In genomic region chr6:155077784-155078183, GRCh38 we compare ENCODE assay signal across 16 cellular contexts.
DNase-seq lines count a peak whose midpoint lies in the region; ATAC-seq, FAIRE-seq and TF ChIP-seq lines count a peak whose summit lies in the region.
"Had no signal": no experiment of that assay in that cellular context is flagged by ENCODE, and none has a peak within 500 bp of the region (broad histone marks: within the 10 kb centered on the region; RNA-seq: fewer than 3 reads in every experiment).

No MANE protein-coding gene starts in this region.

- in situ Hi-C loops in HepG2 (cut with HindIII; ENCODE audit: extremely low pct_ligation_motif_present, low pct_unique_long_range_greater_than_20kb) (no loop called here), transverse colon (cut with MboI; ENCODE audit: low pct_ligation_motif_present in 1 of 4, low pct_unique_long_range_greater_than_20kb in 1 of 4, low sequenced_read_pairs in 3 of 4) (no loop called here)

- H3K4me3 ChIP-seq in HepG2 (replicated peaks in 1 of 3; ENCODE audit: insufficient read depth in 1 of 3, low read depth in 2 of 3, low read length in 3 of 3) (no peak overlapping the region), transverse colon (no peak overlapping the region)
- H3K4me3 ChIP-seq: gastrocnemius medialis had no signal

- H2AFZ ChIP-seq in HepG2 (ENCODE audit: low read length), result no peak overlapping the region

- POLR2A ChIA-PET in HepG2 (lab: Yijun Ruan, JAX), result no interaction called here

- FAIRE-seq in HepG2 (lab: Jason Lieb, UNC), result peak; percentile 32
- FAIRE-seq: G401.6 had no signal

- ATAC-seq in HepG2, result peak; percentile 67
- ATAC-seq in GM18907 (IDR thresholded peaks at IDR 0.05; ENCODE audit: unreplicated experiment), result no peak
- ATAC-seq: gastrocnemius medialis had no signal

- no peaks in the 10 kb centered on the region for H3K36me3 ChIP-seq in HepG2 (replicated peaks in 1 of 2; ENCODE audit: control insufficient read depth in 1 of 2, insufficient read depth in 2 of 2, low read length in 2 of 2)
- no peaks in the 10 kb centered on the region for H3K36me3 ChIP-seq in transverse colon
- H3K36me3 ChIP-seq: gastrocnemius medialis had no signal

- CTCF ChIA-PET in HepG2 (lab: Yijun Ruan, JAX; ENCODE audit: low intra/inter-chr PET ratio, low total read pairs), result no interaction called here

- peak; percentile 33 for DNase-seq in HuH-7.5 (ENCODE audit: low spot score)
- DNase-seq in SKM-1 (lab: John Stamatoyannopoulos, UW; ENCODE audit: unreplicated experiment), result peak; percentile 58
- peak; percentile 40 for DNase-seq in HepG2 (ENCODE audit: low spot score)
- no peak for DNase-seq in transverse colon
- DNase-seq in AG08396 (ENCODE audit: low spot score), result no peak
- DNase-seq in GDM1 (lab: John Stamatoyannopoulos, UW), result no peak
- no peak for DNase-seq in DMS 273 treated with DMSO at 0.1 percent for 48 hours (lab: John Stamatoyannopoulos, UW)
- DNase-seq: activated CD4-positive, alpha-beta memory T cell treated with anti-CD3 and anti-CD28 coated beads for 36 hours; CD8-positive, alpha-beta memory T cell; gastrocnemius medialis; NCI-H2029; NCI-H69; SHP77; stimulated activated CD4-positive, alpha-beta T cell treated with anti-CD3 and anti-CD28 coated beads, Interleukin-1b, Interleukin-23, amount 100 ng/mL, for 48 hours had no signal

- no peak for TF ChIP-seq POLR2A in HepG2 (IDR thresholded peaks at IDR 0.05; ENCODE audit: insufficient read depth in 1 of 2, low read depth in 2 of 2, low read length in 2 of 2)
- TF ChIP-seq POLR2A in transverse colon (IDR thresholded peaks at IDR 0.05), result no peak

- no peak overlapping the region for H3K4me2 ChIP-seq in HepG2 (ENCODE audit: low read depth, low read length)

- H3K9me3 ChIP-seq in HepG2 (ENCODE audit: low read length) (no peaks in the 10 kb centered on the region), transverse colon (no peaks in the 10 kb centered on the region)
- H3K9me3 ChIP-seq: gastrocnemius medialis had no signal

- H3K27ac ChIP-seq in HepG2 (ENCODE audit: extremely low read length, insufficient read depth, low read length), result no peak overlapping the region
- peak overlapping the region in 3 of 4 donors; percentile 24 to 53 (median 44) for H3K27ac ChIP-seq in transverse colon
- H3K27ac ChIP-seq: gastrocnemius medialis had no signal

- TF ChIP-seq RAD21 in HepG2 (CRISPR knock-in tag; IDR thresholded peaks at IDR 0.05), result no peak

- TF ChIP-seq CTCF in HepG2 (CRISPR knock-in tag; IDR thresholded peaks at IDR 0.05), result no peak
- no peak for TF ChIP-seq CTCF in transverse colon (IDR thresholded peaks at IDR 0.05)

- H3K27me3 ChIP-seq in HepG2 (ENCODE audit: control insufficient read depth in 1 of 2, insufficient read depth in 2 of 2, low read length in 2 of 2), result no peaks in the 10 kb centered on the region
- H3K27me3 ChIP-seq in transverse colon, result no peaks in the 10 kb centered on the region
- H3K27me3 ChIP-seq: gastrocnemius medialis had no signal

- BruUV-seq in HepG2 (replicated peaks; lab: Mats Ljungman, UMichigan), result no TSS peak

- peak in 1 of 2 experiments; percentile 10; a peak in 1 of 4 replicates for TF ChIP-seq EP300 in HepG2 (IDR thresholded peaks at IDR 0.05; ENCODE audit: low read depth in 2 of 2, low read length in 2 of 2)
- TF ChIP-seq EP300 in HepG2 (CRISPR knock-in tag; IDR thresholded peaks at IDR 0.05; ENCODE audit: borderline replicate concordance), result no peak
- no peak for TF ChIP-seq EP300 in transverse colon (IDR thresholded peaks at IDR 0.05; ENCODE audit: low read depth)

- H4K20me1 ChIP-seq in HepG2 (ENCODE audit: insufficient read depth, low read length), result no peaks in the 10 kb centered on the region

- H3K4me1 ChIP-seq in HepG2 (ENCODE audit: insufficient read depth, low read length) (peaks cover 12% of the 10 kb centered on the region), transverse colon (peaks cover 0 to 6% (median 1%) of the 10 kb centered on the region in 4 donors)
- H3K4me1 ChIP-seq: gastrocnemius medialis had no signal

- no peaks in the 10 kb centered on the region for H3K79me2 ChIP-seq in HepG2 (ENCODE audit: insufficient read depth, low read length)

- WGBS in HepG2 (ENCODE audit: low lambda C conversion rate), result 20% methylated on average over 2 of the region's 2 CpGs
- WGBS in transverse colon (ENCODE audit: low coverage in 1 of 2), 2 donors, result 84 to 86% methylated on average over 1 to 2 of the region's 2 CpGs

- H3K9ac ChIP-seq in HepG2 (ENCODE audit: insufficient read depth, low read depth, low read length), result no peak overlapping the region

- intact Hi-C loops in HepG2 (cut with micrococcal nuclease; ENCODE audit: unreplicated experiment) (no loop called here), transverse colon (cut with DNase I; ENCODE audit: low total_unique reads) (no loop called here)

TF ChIP-seq in HepG2, 621 proteins besides CTCF, POLR2A, EP300 and RAD21:
- TF ChIP-seq ZNF652 (CRISPR knock-in tag; IDR thresholded peaks at IDR 0.05; ENCODE audit: borderline replicate concordance, low read depth) (no peak), ZNF468 (CRISPR knock-in tag; IDR thresholded peaks at IDR 0.05) (no peak), HNRNPK (IDR thresholded peaks at IDR 0.05; ENCODE audit: low read depth, low read length, poor library complexity, severe bottlenecking) (no peak), NR2F6 (IDR thresholded peaks at IDR 0.05) (peak; percentile 53), NR2F6 (CRISPR knock-in tag; IDR thresholded peaks at IDR 0.05) (no peak), FOXC1 (CRISPR knock-in tag; IDR thresholded peaks at IDR 0.05; ENCODE audit: borderline replicate concordance) (no peak), RFXAP (CRISPR knock-in tag; IDR thresholded peaks at IDR 0.05; ENCODE audit: borderline replicate concordance) (no peak), CEBPG (CRISPR knock-in tag; IDR thresholded peaks at IDR 0.05) (0 out of 2 replicates have a peak, but pooled peaks have one; percentile 18), HOXA5 (CRISPR knock-in tag; IDR thresholded peaks at IDR 0.05) (0 out of 2 replicates have a peak, but pooled peaks have one; percentile 42), CEBPB (IDR thresholded peaks at IDR 0.05; ENCODE audit: borderline replicate concordance, low read depth, low read length) (peak; percentile 55; the same call in 1 of the 2 replicates), MXI1 (IDR thresholded peaks at IDR 0.05; ENCODE audit: borderline replicate concordance, low read depth, low read length) (no peak), U2AF1 (optimal IDR thresholded peaks at IDR 0.05; ENCODE audit: low read depth, low read length) (no peak), HOXD1 (CRISPR knock-in tag; IDR thresholded peaks at IDR 0.05) (peak; percentile 69; the same call in 1 of the 2 replicates), ZNF839 (CRISPR knock-in tag; IDR thresholded peaks at IDR 0.05; ENCODE audit: borderline replicate concordance) (no peak)

Comparison
In these comparisons a context has a peak if more than half of its experiments do, and no peak if none do; other contexts are left out.
1. DNase-seq: peak in HuH-7.5 (single experiment), SKM-1 (single experiment) and HepG2 (single experiment); none in transverse colon (single experiment), AG08396 (single experiment), GDM1 (single experiment) and DMS 273 treated with DMSO at 0.1 percent for 48 hours (single experiment).